ENCODE assay signal across 1 cellular context in genomic region chr5:146732966-146733365, GRCh38.
TF ChIP-seq lines count a peak whose summit lies in the region.

No MANE protein-coding gene starts in this region.

TF ChIP-seq in IMR-90, 13 proteins besides CTCF, POLR2A, EP300 and RAD21 (continued from another document):
- TF ChIP-seq USF2 (IDR thresholded peaks at IDR 0.05; ENCODE audit: low read depth, low read length) (no peak), BHLHE40 (IDR thresholded peaks at IDR 0.05; ENCODE audit: low read depth, low read length) (no peak)
TF ChIP-seq in IMR-90: peak in this region for 0.
